1 cellular context compared by ENCODE assay signal in the genomic region with DNA sequence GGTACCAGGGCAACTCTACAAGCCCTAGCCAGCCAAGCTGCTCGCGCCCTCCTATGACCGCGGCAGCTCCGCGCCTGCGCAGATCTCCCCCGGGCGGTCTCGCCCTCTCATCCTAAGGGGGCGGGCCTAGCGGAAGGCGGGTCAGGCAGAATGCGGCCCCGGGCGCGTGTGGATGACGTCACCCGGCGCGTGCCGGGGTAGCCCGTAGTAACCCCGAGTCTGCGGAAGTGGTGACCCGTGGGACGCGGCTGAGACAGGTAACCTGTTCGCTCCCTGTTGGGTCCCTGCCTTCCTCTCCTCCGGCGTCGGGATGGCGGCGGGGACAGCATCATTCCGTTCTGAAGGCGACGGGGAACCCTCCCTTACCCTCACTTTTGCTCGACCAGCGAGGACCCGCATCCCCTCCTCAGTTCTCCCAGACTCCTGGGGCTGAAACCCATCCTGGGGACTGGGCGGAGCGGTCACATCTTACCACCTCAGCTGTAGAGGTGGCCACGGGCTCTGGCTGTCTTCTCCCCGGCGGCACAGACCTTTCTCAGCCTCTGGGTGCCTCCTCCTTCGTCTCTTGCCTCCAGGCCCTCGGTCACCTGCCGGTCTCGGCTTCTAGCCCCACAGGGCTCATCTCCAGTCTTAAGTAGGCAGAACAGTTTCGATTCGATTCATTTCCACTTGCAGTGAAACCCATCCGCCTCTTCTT.
A peak's percentile ranks its signal among the peaks of the same experiment; 100 is the strongest.
TF ChIP-seq lines count a peak whose summit lies in the region.

A gene with protein sequence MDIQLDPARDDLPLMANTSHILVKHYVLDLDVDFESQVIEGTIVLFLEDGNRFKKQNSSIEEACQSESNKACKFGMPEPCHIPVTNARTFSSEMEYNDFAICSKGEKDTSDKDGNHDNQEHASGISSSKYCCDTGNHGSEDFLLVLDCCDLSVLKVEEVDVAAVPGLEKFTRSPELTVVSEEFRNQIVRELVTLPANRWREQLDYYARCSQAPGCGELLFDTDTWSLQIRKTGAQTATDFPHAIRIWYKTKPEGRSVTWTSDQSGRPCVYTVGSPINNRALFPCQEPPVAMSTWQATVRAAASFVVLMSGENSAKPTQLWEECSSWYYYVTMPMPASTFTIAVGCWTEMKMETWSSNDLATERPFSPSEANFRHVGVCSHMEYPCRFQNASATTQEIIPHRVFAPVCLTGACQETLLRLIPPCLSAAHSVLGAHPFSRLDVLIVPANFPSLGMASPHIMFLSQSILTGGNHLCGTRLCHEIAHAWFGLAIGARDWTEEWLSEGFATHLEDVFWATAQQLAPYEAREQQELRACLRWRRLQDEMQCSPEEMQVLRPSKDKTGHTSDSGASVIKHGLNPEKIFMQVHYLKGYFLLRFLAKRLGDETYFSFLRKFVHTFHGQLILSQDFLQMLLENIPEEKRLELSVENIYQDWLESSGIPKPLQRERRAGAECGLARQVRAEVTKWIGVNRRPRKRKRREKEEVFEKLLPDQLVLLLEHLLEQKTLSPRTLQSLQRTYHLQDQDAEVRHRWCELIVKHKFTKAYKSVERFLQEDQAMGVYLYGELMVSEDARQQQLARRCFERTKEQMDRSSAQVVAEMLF (plus strand): TSS at position 205 of the 697 bp plus-strand sequence. CDS start 33,085 bp downstream, outside the sequence.

TF ChIP-seq in K562, 482 proteins besides CTCF, POLR2A, EP300 and RAD21 (continued from another document and continues in another):
- TF ChIP-seq, protein P1, sequence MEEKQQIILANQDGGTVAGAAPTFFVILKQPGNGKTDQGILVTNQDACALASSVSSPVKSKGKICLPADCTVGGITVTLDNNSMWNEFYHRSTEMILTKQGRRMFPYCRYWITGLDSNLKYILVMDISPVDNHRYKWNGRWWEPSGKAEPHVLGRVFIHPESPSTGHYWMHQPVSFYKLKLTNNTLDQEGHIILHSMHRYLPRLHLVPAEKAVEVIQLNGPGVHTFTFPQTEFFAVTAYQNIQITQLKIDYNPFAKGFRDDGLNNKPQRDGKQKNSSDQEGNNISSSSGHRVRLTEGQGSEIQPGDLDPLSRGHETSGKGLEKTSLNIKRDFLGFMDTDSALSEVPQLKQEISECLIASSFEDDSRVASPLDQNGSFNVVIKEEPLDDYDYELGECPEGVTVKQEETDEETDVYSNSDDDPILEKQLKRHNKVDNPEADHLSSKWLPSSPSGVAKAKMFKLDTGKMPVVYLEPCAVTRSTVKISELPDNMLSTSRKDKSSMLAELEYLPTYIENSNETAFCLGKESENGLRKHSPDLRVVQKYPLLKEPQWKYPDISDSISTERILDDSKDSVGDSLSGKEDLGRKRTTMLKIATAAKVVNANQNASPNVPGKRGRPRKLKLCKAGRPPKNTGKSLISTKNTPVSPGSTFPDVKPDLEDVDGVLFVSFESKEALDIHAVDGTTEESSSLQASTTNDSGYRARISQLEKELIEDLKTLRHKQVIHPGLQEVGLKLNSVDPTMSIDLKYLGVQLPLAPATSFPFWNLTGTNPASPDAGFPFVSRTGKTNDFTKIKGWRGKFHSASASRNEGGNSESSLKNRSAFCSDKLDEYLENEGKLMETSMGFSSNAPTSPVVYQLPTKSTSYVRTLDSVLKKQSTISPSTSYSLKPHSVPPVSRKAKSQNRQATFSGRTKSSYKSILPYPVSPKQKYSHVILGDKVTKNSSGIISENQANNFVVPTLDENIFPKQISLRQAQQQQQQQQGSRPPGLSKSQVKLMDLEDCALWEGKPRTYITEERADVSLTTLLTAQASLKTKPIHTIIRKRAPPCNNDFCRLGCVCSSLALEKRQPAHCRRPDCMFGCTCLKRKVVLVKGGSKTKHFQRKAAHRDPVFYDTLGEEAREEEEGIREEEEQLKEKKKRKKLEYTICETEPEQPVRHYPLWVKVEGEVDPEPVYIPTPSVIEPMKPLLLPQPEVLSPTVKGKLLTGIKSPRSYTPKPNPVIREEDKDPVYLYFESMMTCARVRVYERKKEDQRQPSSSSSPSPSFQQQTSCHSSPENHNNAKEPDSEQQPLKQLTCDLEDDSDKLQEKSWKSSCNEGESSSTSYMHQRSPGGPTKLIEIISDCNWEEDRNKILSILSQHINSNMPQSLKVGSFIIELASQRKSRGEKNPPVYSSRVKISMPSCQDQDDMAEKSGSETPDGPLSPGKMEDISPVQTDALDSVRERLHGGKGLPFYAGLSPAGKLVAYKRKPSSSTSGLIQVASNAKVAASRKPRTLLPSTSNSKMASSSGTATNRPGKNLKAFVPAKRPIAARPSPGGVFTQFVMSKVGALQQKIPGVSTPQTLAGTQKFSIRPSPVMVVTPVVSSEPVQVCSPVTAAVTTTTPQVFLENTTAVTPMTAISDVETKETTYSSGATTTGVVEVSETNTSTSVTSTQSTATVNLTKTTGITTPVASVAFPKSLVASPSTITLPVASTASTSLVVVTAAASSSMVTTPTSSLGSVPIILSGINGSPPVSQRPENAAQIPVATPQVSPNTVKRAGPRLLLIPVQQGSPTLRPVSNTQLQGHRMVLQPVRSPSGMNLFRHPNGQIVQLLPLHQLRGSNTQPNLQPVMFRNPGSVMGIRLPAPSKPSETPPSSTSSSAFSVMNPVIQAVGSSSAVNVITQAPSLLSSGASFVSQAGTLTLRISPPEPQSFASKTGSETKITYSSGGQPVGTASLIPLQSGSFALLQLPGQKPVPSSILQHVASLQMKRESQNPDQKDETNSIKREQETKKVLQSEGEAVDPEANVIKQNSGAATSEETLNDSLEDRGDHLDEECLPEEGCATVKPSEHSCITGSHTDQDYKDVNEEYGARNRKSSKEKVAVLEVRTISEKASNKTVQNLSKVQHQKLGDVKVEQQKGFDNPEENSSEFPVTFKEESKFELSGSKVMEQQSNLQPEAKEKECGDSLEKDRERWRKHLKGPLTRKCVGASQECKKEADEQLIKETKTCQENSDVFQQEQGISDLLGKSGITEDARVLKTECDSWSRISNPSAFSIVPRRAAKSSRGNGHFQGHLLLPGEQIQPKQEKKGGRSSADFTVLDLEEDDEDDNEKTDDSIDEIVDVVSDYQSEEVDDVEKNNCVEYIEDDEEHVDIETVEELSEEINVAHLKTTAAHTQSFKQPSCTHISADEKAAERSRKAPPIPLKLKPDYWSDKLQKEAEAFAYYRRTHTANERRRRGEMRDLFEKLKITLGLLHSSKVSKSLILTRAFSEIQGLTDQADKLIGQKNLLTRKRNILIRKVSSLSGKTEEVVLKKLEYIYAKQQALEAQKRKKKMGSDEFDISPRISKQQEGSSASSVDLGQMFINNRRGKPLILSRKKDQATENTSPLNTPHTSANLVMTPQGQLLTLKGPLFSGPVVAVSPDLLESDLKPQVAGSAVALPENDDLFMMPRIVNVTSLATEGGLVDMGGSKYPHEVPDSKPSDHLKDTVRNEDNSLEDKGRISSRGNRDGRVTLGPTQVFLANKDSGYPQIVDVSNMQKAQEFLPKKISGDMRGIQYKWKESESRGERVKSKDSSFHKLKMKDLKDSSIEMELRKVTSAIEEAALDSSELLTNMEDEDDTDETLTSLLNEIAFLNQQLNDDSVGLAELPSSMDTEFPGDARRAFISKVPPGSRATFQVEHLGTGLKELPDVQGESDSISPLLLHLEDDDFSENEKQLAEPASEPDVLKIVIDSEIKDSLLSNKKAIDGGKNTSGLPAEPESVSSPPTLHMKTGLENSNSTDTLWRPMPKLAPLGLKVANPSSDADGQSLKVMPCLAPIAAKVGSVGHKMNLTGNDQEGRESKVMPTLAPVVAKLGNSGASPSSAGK (IDR thresholded peaks at IDR 0.05), result peak; percentile 54; the same call in 1 of the 2 replicates
- TF ChIP-seq ZNF232 (CRISPR knock-in tag; IDR thresholded peaks at IDR 0.05), result no peak
- TF ChIP-seq ZNF830 (CRISPR knock-in tag; IDR thresholded peaks at IDR 0.05), result no peak
- TF ChIP-seq GTF2E2 (tag; IDR thresholded peaks at IDR 0.05), result no peak
- TF ChIP-seq NCOA6 (IDR thresholded peaks at IDR 0.05), result no peak
- TF ChIP-seq SMAD1 (IDR thresholded peaks at IDR 0.05; ENCODE audit: low read depth, low read length, partially characterized antibody), result peak; percentile 55
- TF ChIP-seq, protein P2, sequence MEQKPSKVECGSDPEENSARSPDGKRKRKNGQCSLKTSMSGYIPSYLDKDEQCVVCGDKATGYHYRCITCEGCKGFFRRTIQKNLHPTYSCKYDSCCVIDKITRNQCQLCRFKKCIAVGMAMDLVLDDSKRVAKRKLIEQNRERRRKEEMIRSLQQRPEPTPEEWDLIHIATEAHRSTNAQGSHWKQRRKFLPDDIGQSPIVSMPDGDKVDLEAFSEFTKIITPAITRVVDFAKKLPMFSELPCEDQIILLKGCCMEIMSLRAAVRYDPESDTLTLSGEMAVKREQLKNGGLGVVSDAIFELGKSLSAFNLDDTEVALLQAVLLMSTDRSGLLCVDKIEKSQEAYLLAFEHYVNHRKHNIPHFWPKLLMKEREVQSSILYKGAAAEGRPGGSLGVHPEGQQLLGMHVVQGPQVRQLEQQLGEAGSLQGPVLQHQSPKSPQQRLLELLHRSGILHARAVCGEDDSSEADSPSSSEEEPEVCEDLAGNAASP (IDR thresholded peaks at IDR 0.05), result no peak
- TF ChIP-seq HCFC1 (IDR thresholded peaks at IDR 0.05; ENCODE audit: low read depth, low read length), result peak; percentile 82
- TF ChIP-seq SAFB2 (IDR thresholded peaks at IDR 0.05; ENCODE audit: borderline replicate concordance, low read depth, low read length, severe bottlenecking), result no peak
- no peak for TF ChIP-seq FOXA1 (IDR thresholded peaks at IDR 0.05; ENCODE audit: borderline replicate concordance)
- TF ChIP-seq ZHX1 (conservative IDR thresholded peaks at IDR 0.05; ENCODE audit: low read length), result no peak
- TF ChIP-seq CHD1 (IDR thresholded peaks at IDR 0.05; ENCODE audit: low read length), result no peak
- peak; percentile 65; the same call in 1 of the 2 replicates for TF ChIP-seq ZNF76 (CRISPR knock-in tag; IDR thresholded peaks at IDR 0.05; ENCODE audit: borderline replicate concordance)
- TF ChIP-seq KAT2B (IDR thresholded peaks at IDR 0.05; ENCODE audit: low read depth, low read length), result no peak
- no peak for TF ChIP-seq PKNOX1 (IDR thresholded peaks at IDR 0.05)
- TF ChIP-seq, protein P3, sequence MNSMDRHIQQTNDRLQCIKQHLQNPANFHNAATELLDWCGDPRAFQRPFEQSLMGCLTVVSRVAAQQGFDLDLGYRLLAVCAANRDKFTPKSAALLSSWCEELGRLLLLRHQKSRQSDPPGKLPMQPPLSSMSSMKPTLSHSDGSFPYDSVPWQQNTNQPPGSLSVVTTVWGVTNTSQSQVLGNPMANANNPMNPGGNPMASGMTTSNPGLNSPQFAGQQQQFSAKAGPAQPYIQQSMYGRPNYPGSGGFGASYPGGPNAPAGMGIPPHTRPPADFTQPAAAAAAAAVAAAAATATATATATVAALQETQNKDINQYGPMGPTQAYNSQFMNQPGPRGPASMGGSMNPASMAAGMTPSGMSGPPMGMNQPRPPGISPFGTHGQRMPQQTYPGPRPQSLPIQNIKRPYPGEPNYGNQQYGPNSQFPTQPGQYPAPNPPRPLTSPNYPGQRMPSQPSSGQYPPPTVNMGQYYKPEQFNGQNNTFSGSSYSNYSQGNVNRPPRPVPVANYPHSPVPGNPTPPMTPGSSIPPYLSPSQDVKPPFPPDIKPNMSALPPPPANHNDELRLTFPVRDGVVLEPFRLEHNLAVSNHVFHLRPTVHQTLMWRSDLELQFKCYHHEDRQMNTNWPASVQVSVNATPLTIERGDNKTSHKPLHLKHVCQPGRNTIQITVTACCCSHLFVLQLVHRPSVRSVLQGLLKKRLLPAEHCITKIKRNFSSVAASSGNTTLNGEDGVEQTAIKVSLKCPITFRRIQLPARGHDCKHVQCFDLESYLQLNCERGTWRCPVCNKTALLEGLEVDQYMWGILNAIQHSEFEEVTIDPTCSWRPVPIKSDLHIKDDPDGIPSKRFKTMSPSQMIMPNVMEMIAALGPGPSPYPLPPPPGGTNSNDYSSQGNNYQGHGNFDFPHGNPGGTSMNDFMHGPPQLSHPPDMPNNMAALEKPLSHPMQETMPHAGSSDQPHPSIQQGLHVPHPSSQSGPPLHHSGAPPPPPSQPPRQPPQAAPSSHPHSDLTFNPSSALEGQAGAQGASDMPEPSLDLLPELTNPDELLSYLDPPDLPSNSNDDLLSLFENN (IDR thresholded peaks at IDR 0.05; ENCODE audit: low read depth in 2 of 2, low read length in 2 of 2), result no peak
- no peak for TF ChIP-seq ZNF282 (CRISPR knock-in tag; IDR thresholded peaks at IDR 0.05)
- TF ChIP-seq SIRT6 (IDR thresholded peaks at IDR 0.05; ENCODE audit: low read depth, low read length), result no peak
- TF ChIP-seq NEUROD1 (IDR thresholded peaks at IDR 0.05; ENCODE audit: borderline replicate concordance, low read depth, low read length, partially characterized antibody), result peak; percentile 28
- TF ChIP-seq CHD2 (IDR thresholded peaks at IDR 0.05; ENCODE audit: low read depth, low read length), result no peak
- TF ChIP-seq NFRKB (IDR thresholded peaks at IDR 0.05; ENCODE audit: low read depth), result no peak
- TF ChIP-seq CBX5 (IDR thresholded peaks at IDR 0.05; ENCODE audit: borderline replicate concordance, low read depth), result no peak
- peak; percentile 95; the same call in 1 of the 2 replicates for TF ChIP-seq PHF8 (IDR thresholded peaks at IDR 0.05; ENCODE audit: borderline replicate concordance, low read length)
- no peak for TF ChIP-seq ZNF785 (CRISPR knock-in tag; IDR thresholded peaks at IDR 0.05)
- no peak for TF ChIP-seq NFE2L1 (tag; IDR thresholded peaks at IDR 0.05; ENCODE audit: borderline replicate concordance, low read depth)
